21 cellular contexts compared by ENCODE assay signal in the genomic region with DNA sequence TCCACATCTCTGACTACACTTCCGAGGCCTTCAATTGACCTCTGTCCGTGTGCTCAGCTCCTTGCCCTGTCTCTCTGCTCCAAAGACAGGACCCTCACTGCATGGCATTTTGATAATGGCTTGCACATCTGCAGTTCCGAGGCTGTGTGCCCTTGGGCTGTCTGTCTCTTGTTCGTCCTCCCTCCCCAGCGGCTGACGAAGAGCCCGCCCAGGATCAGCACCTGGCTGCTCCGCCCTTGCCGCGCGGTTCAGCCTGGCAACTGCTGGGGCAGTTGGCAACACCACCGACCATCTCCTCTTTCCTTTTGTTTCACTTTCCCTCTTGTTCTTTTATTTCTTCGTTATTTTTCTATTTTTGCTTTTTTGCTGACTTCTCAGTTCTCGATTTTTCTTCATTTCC.
"Had no signal": no experiment of that assay in that cellular context is flagged by ENCODE, and none has a peak within 500 bp of the region (broad histone marks: within the 10 kb centered on the region; RNA-seq: fewer than 3 reads in every experiment).

No MANE protein-coding gene starts in this region.

- H3K4me1 ChIP-seq: heart left ventricle, left lung, lower lobe of right lung, psoas muscle, right lobe of liver, uterus had no signal

- H3K36me3 ChIP-seq: heart left ventricle, left lung, lower lobe of right lung, neutrophil, right lobe of liver, uterus had no signal

- DNase-seq: cerebellar nuclear complex; effector CD4-positive, alpha-beta T cell; endodermal cell; foreskin melanocyte; heart left ventricle; hippocampal formation; lower lobe of right lung; midbrain; psoas muscle; retina; stimulated activated CD4-positive, alpha-beta T cell treated with anti-CD3 and anti-CD28 coated beads, Interleukin-15, amount 100 ng/mL, for 24 hours; stimulated activated CD4-positive, alpha-beta T cell treated with anti-CD3 and anti-CD28 coated beads, Interleukin-1b, Interleukin-23, amount 100 ng/mL, for 48 hours; stimulated activated CD4-positive, alpha-beta T cell treated with anti-CD3 and anti-CD28 coated beads, Interleukin-4, amount 100 ng/mL, for 24 hours; stimulated activated naive CD8-positive, alpha-beta T cell treated with anti-CD3 and anti-CD28 coated beads, Interleukin-15, amount 100 ng/mL, for 72 hours; substantia nigra; trophoblast cell; uterus had no signal

- H3K27ac ChIP-seq: heart left ventricle, left lung, lower lobe of right lung, neutrophil, psoas muscle, right lobe of liver, uterus had no signal

- H3K4me3 ChIP-seq: heart left ventricle, left lung, lower lobe of right lung, psoas muscle, right lobe of liver, uterus had no signal

- H3K9me3 ChIP-seq: lower lobe of right lung, neutrophil, psoas muscle, right lobe of liver, uterus had no signal

- ATAC-seq: heart left ventricle; left lung; lower lobe of right lung; psoas muscle; right lobe of liver; stimulated activated memory B cell treated with anti-CD40 and anti-IgM and Interleukin-4, amounts not matched to agents 10 μg/mL and 1 μg/mL and 100 μg/mL, for 72 hours; stimulated activated naive CD8-positive, alpha-beta T cell treated with anti-CD3 and anti-CD28 coated beads, Interleukin-15, amount 100 ng/mL, for 72 hours had no signal

- H3K27me3 ChIP-seq: left lung, neutrophil, right lobe of liver, uterus had no signal
